ENCODE assay signal across 8 cellular contexts in the genomic region with DNA sequence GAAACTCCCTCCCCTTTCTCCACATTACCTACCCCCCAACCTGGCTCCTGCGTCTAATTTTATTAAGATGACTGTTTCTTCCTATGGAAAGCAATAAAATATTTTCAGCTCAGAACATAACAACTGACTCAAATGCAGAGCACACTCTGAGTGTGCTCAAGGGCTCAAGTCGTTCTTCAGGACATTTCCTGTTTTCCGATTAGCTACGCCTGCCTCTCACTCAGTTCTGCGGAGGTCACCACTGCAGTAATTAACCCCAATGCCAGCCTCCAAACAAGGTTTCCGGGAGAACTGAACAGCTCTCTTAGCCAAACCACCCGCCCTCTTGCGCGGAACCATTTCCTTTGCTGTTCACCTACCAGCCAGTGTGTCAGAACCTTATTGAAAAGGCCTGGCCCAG. TPM values are rescaled to one million over a fixed set of nuclear protein-coding genes. Genes with fewer than 3 reads are reported as not detected.
DNase-seq lines count a peak whose midpoint lies in the region; ATAC-seq and TF ChIP-seq lines count a peak whose summit lies in the region.

No MANE protein-coding gene starts in this region.

- H3K4me1 Mint-ChIP-seq in activated CD4-positive, alpha-beta T cell treated with anti-CD3 and anti-CD28 coated beads for 36 hours: peaks cover 21% of the 10 kb centered on the region
- no peaks in the 10 kb centered on the region for H3K4me1 Mint-ChIP-seq in immature natural killer cell

- TF ChIP-seq CTCF in VCaP (conservative IDR thresholded peaks at IDR 0.05) (no peak), foreskin keratinocyte (conservative IDR thresholded peaks at IDR 0.05) (no peak)

- CTCF ChIA-PET in activated CD4-positive, alpha-beta T cell treated with anti-CD3 and anti-CD28 coated beads for 36 hours (lab: Charles Lee): interaction anchor here (0.7 to 3.8 kb wide), 6 partner anchors 13 to 172 kb away, joined by 3 to 18 read pairs (median 4); a partner anchor contains a TSS

- peaks cover 11% of the 10 kb centered on the region for H3K36me3 Mint-ChIP-seq in activated CD4-positive, alpha-beta T cell treated with anti-CD3 and anti-CD28 coated beads for 36 hours (ENCODE audit: low read depth)
- H3K36me3 Mint-ChIP-seq in immature natural killer cell: no peaks in the 10 kb centered on the region

- peak overlapping the region; percentile 23; the same call in 1 of the 2 replicates for H3K27ac ChIP-seq in VCaP
- peak overlapping the region; percentile 61 for H3K27ac ChIP-seq in foreskin keratinocyte
- peak overlapping the region; percentile 94 for H3K27ac ChIP-seq in stomach smooth muscle (ENCODE audit: low read length)

- peaks cover 2 to 4% of the 10 kb centered on the region in 2 donors for H3K36me3 ChIP-seq in stomach smooth muscle (ENCODE audit: control insufficient read depth in 2 of 2, insufficient read depth in 2 of 2, low read length in 2 of 2)

- no peaks in the 10 kb centered on the region for H3K27me3 Mint-ChIP-seq in activated CD4-positive, alpha-beta T cell treated with anti-CD3 and anti-CD28 coated beads for 36 hours
- H3K27me3 Mint-ChIP-seq in immature natural killer cell (ENCODE audit: low read depth in 3 of 3): peaks cover 2 to 8% (median 7%) of the 10 kb centered on the region in 3 donors

- no peaks in the 10 kb centered on the region for H3K9me3 ChIP-seq in stomach smooth muscle (ENCODE audit: control insufficient read depth in 2 of 2, low read length in 2 of 2)

- H3K9me3 Mint-ChIP-seq in activated CD4-positive, alpha-beta T cell treated with anti-CD3 and anti-CD28 coated beads for 36 hours (ENCODE audit: low read depth): no peaks in the 10 kb centered on the region
- H3K9me3 Mint-ChIP-seq in immature natural killer cell: no peaks in the 10 kb centered on the region

- H3K4me3 Mint-ChIP-seq in activated CD4-positive, alpha-beta T cell treated with anti-CD3 and anti-CD28 coated beads for 36 hours: peak overlapping the region; percentile 4
- H3K4me3 Mint-ChIP-seq in immature natural killer cell: peak overlapping the region in 1 of 5 donors; percentile 41

- intact Hi-C loops in activated CD4-positive, alpha-beta T cell treated with anti-CD3 and anti-CD28 coated beads for 36 hours (cut with DNase I, micrococcal nuclease): loop anchor here (1.0 kb wide), 2 partner anchors 19 to 33 kb away; a partner anchor contains a TSS

- peak; percentile 61 for DNase-seq in activated CD4-positive, alpha-beta T cell treated with anti-CD3 and anti-CD28 coated beads for 36 hours
- DNase-seq in activated CD4-positive, alpha-beta T cell treated with anti-CD3 and anti-CD28 coated beads for 4 hours: no peak
- DNase-seq in foreskin keratinocyte: peak; percentile 75 to 85
- DNase-seq in iPS-NIHi7 (ENCODE audit: extremely low spot score): no peak
- no peak for DNase-seq in immature natural killer cell
- no peak for DNase-seq in foreskin melanocyte

- no peak overlapping the region for H3K4me3 ChIP-seq in stomach smooth muscle (ENCODE audit: low read length in 2 of 2)

- H3K27me3 ChIP-seq in foreskin keratinocyte (no peaks in the 10 kb centered on the region), stomach smooth muscle (ENCODE audit: control insufficient read depth in 1 of 2, insufficient read depth in 2 of 2, low read length in 2 of 2) (no peaks in the 10 kb centered on the region)

- H3K27ac Mint-ChIP-seq in activated CD4-positive, alpha-beta T cell treated with anti-CD3 and anti-CD28 coated beads for 36 hours: peak overlapping the region; percentile 70
- H3K27ac Mint-ChIP-seq in immature natural killer cell: peak overlapping the region in 1 of 6 donors; percentile 40

- POLR2A ChIA-PET in activated CD4-positive, alpha-beta T cell treated with anti-CD3 and anti-CD28 coated beads for 36 hours (lab: Charles Lee): interaction anchor here (0.5 to 2.6 kb wide), 4 partner anchors 19 to 94 kb away, joined by 3 to 11 read pairs (median 4); a partner anchor contains a TSS

- ATAC-seq in activated CD4-positive, alpha-beta T cell treated with anti-CD3 and anti-CD28 coated beads for 36 hours: peak; percentile 83
- peak; percentile 9 for ATAC-seq in foreskin keratinocyte

- no peak overlapping the region for H3K9ac ChIP-seq in stomach smooth muscle (ENCODE audit: low read length in 2 of 2)

- peaks cover 69% of the 10 kb centered on the region for H3K4me1 ChIP-seq in foreskin keratinocyte
- peaks cover 76% of the 10 kb centered on the region for H3K4me1 ChIP-seq in stomach smooth muscle (ENCODE audit: control insufficient read depth, insufficient read depth, low read length)

RNA-seq across cellular contexts. Expression of a gene that starts 19.3 kb away (rescaled TPM):
- total RNA-seq in activated CD4-positive, alpha-beta T cell treated with anti-CD3 and anti-CD28 coated beads for 36 hours: 10 to 100 TPM; 37.8 to 40.0 TPM
- 227 and 235 TPM in 2 replicates for total RNA-seq in foreskin keratinocyte
- polyA plus RNA-seq in foreskin keratinocyte: 56.1 and 63.0 TPM in 2 replicates
- polyA plus RNA-seq in immature natural killer cell: under 1 TPM in 2 of 3 donors, not detected in 1; 0.21 to 0.33 TPM

RNA-seq across cellular contexts. Expression of a gene that starts 33.5 kb away (rescaled TPM):
- 10 to 100 TPM; 67.8 to 76.0 TPM for total RNA-seq in activated CD4-positive, alpha-beta T cell treated with anti-CD3 and anti-CD28 coated beads for 36 hours
- total RNA-seq in foreskin keratinocyte: 58.5 and 78.4 TPM in 2 replicates
- 28.2 and 42.3 TPM in 2 replicates for polyA plus RNA-seq in foreskin keratinocyte
- polyA plus RNA-seq in immature natural killer cell: under 1 TPM in 2 of 3 donors, not detected in 1; 0.39 to 0.83 TPM

Comparison
In these comparisons a context has a peak if more than half of its experiments do, and no peak if none do; other contexts are left out.
1. DNase-seq: peak in activated CD4-positive, alpha-beta T cell treated with anti-CD3 and anti-CD28 coated beads for 36 hours (single experiment) and foreskin keratinocyte (2 of 2); none in activated CD4-positive, alpha-beta T cell treated with anti-CD3 and anti-CD28 coated beads for 4 hours (0 of 2), iPS-NIHi7 (single experiment), immature natural killer cell (0 of 3) and foreskin melanocyte (single experiment).
2. H3K27ac ChIP-seq: peak in every context shown above with its lines; median percentile 94 in stomach smooth muscle; 61 in foreskin keratinocyte; 23 in VCaP.